ENCODE assay signal across 1 cellular context in genomic region chr16:73713301-73713700, GRCh38.
TF ChIP-seq lines count a peak whose summit lies in the region.

No MANE protein-coding gene starts in this region.

TF ChIP-seq in GM23338, 12 proteins besides CTCF, POLR2A, EP300 and RAD21 (continued from another document):
- no peak for TF ChIP-seq ZNF462 (CRISPR knock-in tag; IDR thresholded peaks at IDR 0.05)
